1 cellular context compared by ENCODE assay signal in genomic region chr2:29450823-29451222, GRCh38.
TF ChIP-seq lines count a peak whose summit lies in the region.

No MANE protein-coding gene starts in this region.

TF ChIP-seq in HEK293, 187 proteins besides CTCF, POLR2A, EP300 and RAD21 (continued from another document):
- TF ChIP-seq REST (tag by site-specific recombination; IDR thresholded peaks at IDR 0.05) (no peak), SCRT1 (tag by site-specific recombination; IDR thresholded peaks at IDR 0.05; ENCODE audit: borderline replicate concordance) (no peak), ZNF184 (tag by site-specific recombination; IDR thresholded peaks at IDR 0.05) (no peak), HOXC10 (CRISPR knock-in tag; IDR thresholded peaks at IDR 0.05) (no peak), OSR2 (tag by site-specific recombination; IDR thresholded peaks at IDR 0.05) (0 out of 2 replicates have a peak, but pooled peaks have one; percentile 39), PRDM2 (tag by site-specific recombination; IDR thresholded peaks at IDR 0.05; ENCODE audit: borderline replicate concordance) (no peak), ZNF560 (tag by site-specific recombination; IDR thresholded peaks at IDR 0.05; ENCODE audit: borderline replicate concordance) (no peak), ZBTB20 (tag by site-specific recombination; IDR thresholded peaks at IDR 0.05) (peak; percentile 54), ZNF777 (tag by site-specific recombination; IDR thresholded peaks at IDR 0.05; ENCODE audit: borderline replicate concordance) (no peak), ZNF544 (tag by site-specific recombination; IDR thresholded peaks at IDR 0.05) (no peak), ZNF664 (tag by site-specific recombination; IDR thresholded peaks at IDR 0.05) (no peak), ZNF18 (tag by site-specific recombination; IDR thresholded peaks at IDR 0.05) (no peak), KLF1 (tag by site-specific recombination; IDR thresholded peaks at IDR 0.05) (no peak), GFI1B (tag by site-specific recombination; IDR thresholded peaks at IDR 0.05) (peak; percentile 93), ZNF704 (tag by site-specific recombination; IDR thresholded peaks at IDR 0.05) (no peak), ZSCAN30 (tag by site-specific recombination; IDR thresholded peaks at IDR 0.05) (no peak)
